ENCODE assay signal across 30 cellular contexts in genomic region chr7:89042963-89043362, GRCh38.
"Had no signal": no experiment of that assay in that cellular context is flagged by ENCODE, and none has a peak within 500 bp of the region (broad histone marks: within the 10 kb centered on the region; RNA-seq: fewer than 3 reads in every experiment).

No MANE protein-coding gene starts in this region.

- H3K4me3 Mint-ChIP-seq: dendritic cell treated with granulocyte-macrophage colony-stimulating factor and Interleukin-4, amounts not matched to agents 40 ng/mL and 50 ng/mL, for 4 days; endodermal cell; mesothelial cell of epicardium; naive thymus-derived CD4-positive, alpha-beta T cell; nephron; stimulated activated naive CD8-positive, alpha-beta T cell treated with anti-CD3 and anti-CD28 coated beads, Interleukin-15, amount 100 ng/mL, for 72 hours had no signal

- H3K27ac Mint-ChIP-seq: dendritic cell treated with granulocyte-macrophage colony-stimulating factor and Interleukin-4, amounts not matched to agents 40 ng/mL and 50 ng/mL, for 4 days; endodermal cell; mesothelial cell of epicardium; naive thymus-derived CD4-positive, alpha-beta T cell; nephron; stimulated activated naive CD8-positive, alpha-beta T cell treated with anti-CD3 and anti-CD28 coated beads, Interleukin-15, amount 100 ng/mL, for 72 hours had no signal

- H3K27me3 ChIP-seq: colonic mucosa, foreskin keratinocyte, gastroesophageal sphincter, heart left ventricle, hepatocyte, left lung, right lobe of liver, suprapubic skin, transverse colon, upper lobe of right lung, uterus had no signal

- DNase-seq: colonic mucosa; effector CD8-positive, alpha-beta T cell; endodermal cell; foreskin keratinocyte; heart left ventricle; kidney; left lung; mesenchymal stem cell; mucosa of descending colon; naive thymus-derived CD4-positive, alpha-beta T cell; nucleus accumbens; psoas muscle; right lobe of liver; stimulated activated CD4-positive, alpha-beta T cell treated with anti-CD3 and anti-CD28 coated beads, Interleukin-12 subunit alpha, Interleukin-12 subunit beta, amount 100 ng/mL, for 4 hours; stimulated activated CD4-positive, alpha-beta T cell treated with anti-CD3 and anti-CD28 coated beads, Interleukin-1b, Interleukin-23, amount 100 ng/mL, for 48 hours; stimulated activated CD4-positive, alpha-beta T cell treated with anti-CD3 and anti-CD28 coated beads, Interleukin-4, amount 100 ng/mL, for 1 hour; stimulated activated CD8-positive, alpha-beta memory T cell treated with anti-CD3 and anti-CD28 coated beads, Interleukin-4, amount 100 ng/mL, for 48 hours; stimulated activated naive CD4-positive, alpha-beta T cell; stimulated activated naive CD8-positive, alpha-beta T cell treated with anti-CD3 and anti-CD28 coated beads, Interleukin-15, amount 100 ng/mL, for 72 hours; transverse colon; upper lobe of right lung; uterus had no signal

- H3K4me1 ChIP-seq: colonic mucosa, gastroesophageal sphincter, heart left ventricle, left lung, psoas muscle, right lobe of liver, suprapubic skin, transverse colon, upper lobe of right lung, uterus had no signal

- H3K4me1 Mint-ChIP-seq: endodermal cell; mesothelial cell of epicardium; naive thymus-derived CD4-positive, alpha-beta T cell; stimulated activated naive CD8-positive, alpha-beta T cell treated with anti-CD3 and anti-CD28 coated beads, Interleukin-15, amount 100 ng/mL, for 72 hours had no signal

- ATAC-seq: esophagus mucosa; foreskin keratinocyte; gastroesophageal sphincter; heart left ventricle; left lung; mucosa of descending colon; naive thymus-derived CD4-positive, alpha-beta T cell; psoas muscle; right lobe of liver; stimulated activated naive CD8-positive, alpha-beta T cell treated with anti-CD3 and anti-CD28 coated beads, Interleukin-15, amount 100 ng/mL, for 72 hours; upper lobe of right lung had no signal

- H3K36me3 Mint-ChIP-seq: mesothelial cell of epicardium; naive thymus-derived CD4-positive, alpha-beta T cell had no signal

- H3K9me3 ChIP-seq: colonic mucosa, right lobe of liver, suprapubic skin had no signal

- H3K27me3 Mint-ChIP-seq: dendritic cell treated with granulocyte-macrophage colony-stimulating factor and Interleukin-4, amounts not matched to agents 40 ng/mL and 50 ng/mL, for 4 days had no signal

- H3K4me3 ChIP-seq: colonic mucosa, gastroesophageal sphincter, heart left ventricle, hepatocyte, left lung, mucosa of descending colon, psoas muscle, right lobe of liver, smooth muscle cell, suprapubic skin, transverse colon, upper lobe of right lung, uterus had no signal

- H3K36me3 ChIP-seq: colonic mucosa, gastroesophageal sphincter, heart left ventricle, left lung, right lobe of liver, suprapubic skin, transverse colon, upper lobe of right lung, uterus had no signal
